ENCODE assay signal across 16 cellular contexts in genomic region chr3:59001675-59002074, GRCh38. TPM values are rescaled to one million over a fixed set of nuclear protein-coding genes. Genes with fewer than 3 reads are reported as not detected.
"Had no signal": no experiment of that assay in that cellular context is flagged by ENCODE, and none has a peak within 500 bp of the region (broad histone marks: within the 10 kb centered on the region; RNA-seq: fewer than 3 reads in every experiment).

No MANE protein-coding gene starts in this region.

- H3K36me3 ChIP-seq: ascending aorta, lower lobe of right lung, neutrophil, stomach, thoracic aorta, WERI-Rb-1 had no signal

- DNase-seq: activated CD4-positive, alpha-beta memory T cell treated with anti-CD3 and anti-CD28 coated beads, Interleukin-2, amount 10 ng/mL, durations not matched to agents 7 days and 5 days; activated CD4-positive, alpha-beta T cell treated with anti-CD3 and anti-CD28 coated beads for 36 hours; activated naive CD8-positive, alpha-beta T cell treated with anti-CD3 and anti-CD28 coated beads, Interleukin-2, amount 50 U/mL, for 24 hours; activated T-cell treated with anti-CD3 and anti-CD28 coated beads, Interleukin-2, amount 50 U/mL, for 72 hours; foreskin keratinocyte; left cardiac atrium; lower lobe of right lung; midbrain; naive thymus-derived CD4-positive, alpha-beta T cell; posterior cingulate gyrus; stimulated activated CD4-positive, alpha-beta T cell treated with anti-CD3 and anti-CD28 coated beads, Interleukin-4, amount 100 ng/mL, for 4 hours; stomach; WERI-Rb-1 had no signal

- H3K4me1 ChIP-seq: ascending aorta, lower lobe of right lung, stomach had no signal

- H3K4me3 ChIP-seq: ascending aorta, lower lobe of right lung, stomach, thoracic aorta had no signal

- H3K9me3 ChIP-seq: ascending aorta, lower lobe of right lung, neutrophil, stomach, thoracic aorta had no signal

- H3K27ac ChIP-seq: ascending aorta, lower lobe of right lung, neutrophil, stomach, thoracic aorta, WERI-Rb-1 had no signal

- ATAC-seq: activated CD4-positive, alpha-beta T cell treated with anti-CD3 and anti-CD28 coated beads for 36 hours; activated naive CD8-positive, alpha-beta T cell treated with anti-CD3 and anti-CD28 coated beads, Interleukin-2, amount 50 U/mL, for 24 hours; activated T-cell treated with anti-CD3 and anti-CD28 coated beads, Interleukin-2, amount 50 U/mL, for 72 hours; foreskin keratinocyte; left cardiac atrium; lower lobe of right lung; naive thymus-derived CD4-positive, alpha-beta T cell had no signal

- H3K27me3 ChIP-seq: ascending aorta, foreskin keratinocyte, stomach had no signal

RNA-seq across cellular contexts. Expression of gene CFAP20DC, which starts 48.1 kb away (rescaled TPM):
- total RNA-seq: ascending aorta, thoracic aorta had no signal
